ENCODE assay signal across 19 cellular contexts in genomic region chr7:157700237-157701005, GRCh38.
"Had no signal": no experiment of that assay in that cellular context is flagged by ENCODE, and none has a peak within 500 bp of the region (broad histone marks: within the 10 kb centered on the region; RNA-seq: fewer than 3 reads in every experiment).

No MANE protein-coding gene starts in this region.

- H3K27me3 ChIP-seq: body of pancreas had no signal

- H3K27ac ChIP-seq: body of pancreas, dorsolateral prefrontal cortex, esophagus muscularis mucosa, pancreas had no signal

- H3K27ac Mint-ChIP-seq: activated CD8-positive, alpha-beta T cell treated with anti-CD3 and anti-CD28 coated beads, Interleukin-2, amount 10 ng/mL, durations not matched to agents 7 days and 5 days; activated naive CD4-positive, alpha-beta T cell treated with anti-CD3 and anti-CD28 coated beads, Interleukin-2, amount 50 U/mL, for 24 hours; activated T-helper 17 cell treated with anti-CD3 and anti-CD28 coated beads, Interleukin-2, amount 50 U/mL, for 72 hours; immature natural killer cell; stimulated activated naive B cell treated with anti-CD40 and anti-IgM and Interleukin-4, amounts not matched to agents 10 μg/mL and 1 μg/mL and 100 μg/mL, for 72 hours had no signal

- H3K9me3 Mint-ChIP-seq: activated naive CD4-positive, alpha-beta T cell treated with anti-CD3 and anti-CD28 coated beads, Interleukin-2, amount 50 U/mL, for 24 hours; activated T-helper 17 cell treated with anti-CD3 and anti-CD28 coated beads, Interleukin-2, amount 50 U/mL, for 72 hours; immature natural killer cell; stimulated activated naive B cell treated with anti-CD40 and anti-IgM and Interleukin-4, amounts not matched to agents 10 μg/mL and 1 μg/mL and 100 μg/mL, for 72 hours had no signal

- H3K4me1 Mint-ChIP-seq: activated naive CD4-positive, alpha-beta T cell treated with anti-CD3 and anti-CD28 coated beads, Interleukin-2, amount 50 U/mL, for 24 hours; activated T-helper 17 cell treated with anti-CD3 and anti-CD28 coated beads, Interleukin-2, amount 50 U/mL, for 72 hours; immature natural killer cell; naive thymus-derived CD8-positive, alpha-beta T cell; stimulated activated naive B cell treated with anti-CD40 and anti-IgM and Interleukin-4, amounts not matched to agents 10 μg/mL and 1 μg/mL and 100 μg/mL, for 72 hours had no signal

- H3K4me3 Mint-ChIP-seq: activated CD8-positive, alpha-beta T cell treated with anti-CD3 and anti-CD28 coated beads, Interleukin-2, amount 10 ng/mL, durations not matched to agents 7 days and 5 days; activated naive CD4-positive, alpha-beta T cell treated with anti-CD3 and anti-CD28 coated beads, Interleukin-2, amount 50 U/mL, for 24 hours; activated T-helper 17 cell treated with anti-CD3 and anti-CD28 coated beads, Interleukin-2, amount 50 U/mL, for 72 hours; immature natural killer cell; naive thymus-derived CD8-positive, alpha-beta T cell; stimulated activated naive B cell treated with anti-CD40 and anti-IgM and Interleukin-4, amounts not matched to agents 10 μg/mL and 1 μg/mL and 100 μg/mL, for 72 hours had no signal

- H3K4me1 ChIP-seq: body of pancreas, esophagus muscularis mucosa, pancreas had no signal

- H3K36me3 ChIP-seq: esophagus muscularis mucosa, pancreas had no signal

- DNase-seq: activated CD4-positive, alpha-beta T cell treated with anti-CD3 and anti-CD28 coated beads for 48 hours; activated CD8-positive, alpha-beta T cell treated with anti-CD3 and anti-CD28 coated beads, Interleukin-2, amount 10 ng/mL, durations not matched to agents 7 days and 5 days; amniotic stem cell; glutamatergic neuron; immature natural killer cell; left colon; mammary epithelial cell; mucosa of descending colon; naive thymus-derived CD8-positive, alpha-beta T cell; small intestine; stimulated activated naive B cell treated with anti-CD40 and anti-IgM and Interleukin-4, amounts not matched to agents 10 μg/mL and 1 μg/mL and 100 μg/mL, for 72 hours; T-helper 9 cell; trophoblast cell had no signal

- H3K4me3 ChIP-seq: body of pancreas, dorsolateral prefrontal cortex, esophagus muscularis mucosa, mucosa of descending colon, pancreas had no signal

- H3K36me3 Mint-ChIP-seq: activated naive CD4-positive, alpha-beta T cell treated with anti-CD3 and anti-CD28 coated beads, Interleukin-2, amount 50 U/mL, for 24 hours; immature natural killer cell; naive thymus-derived CD8-positive, alpha-beta T cell; stimulated activated naive B cell treated with anti-CD40 and anti-IgM and Interleukin-4, amounts not matched to agents 10 μg/mL and 1 μg/mL and 100 μg/mL, for 72 hours had no signal

- ATAC-seq: activated CD8-positive, alpha-beta T cell treated with anti-CD3 and anti-CD28 coated beads, Interleukin-2, amount 10 ng/mL, durations not matched to agents 7 days and 5 days; activated T-helper 17 cell treated with anti-CD3 and anti-CD28 coated beads, Interleukin-2, amount 50 U/mL, for 72 hours; body of pancreas; left colon; mucosa of descending colon; naive thymus-derived CD8-positive, alpha-beta T cell; pancreas; stimulated activated naive B cell treated with anti-CD40 and anti-IgM and Interleukin-4, amounts not matched to agents 10 μg/mL and 1 μg/mL and 100 μg/mL, for 72 hours had no signal

- H3K9me3 ChIP-seq: body of pancreas, esophagus muscularis mucosa, mucosa of descending colon, pancreas had no signal
